Comparison of ENCODE assay signal across 10 cellular contexts in the genomic region with DNA sequence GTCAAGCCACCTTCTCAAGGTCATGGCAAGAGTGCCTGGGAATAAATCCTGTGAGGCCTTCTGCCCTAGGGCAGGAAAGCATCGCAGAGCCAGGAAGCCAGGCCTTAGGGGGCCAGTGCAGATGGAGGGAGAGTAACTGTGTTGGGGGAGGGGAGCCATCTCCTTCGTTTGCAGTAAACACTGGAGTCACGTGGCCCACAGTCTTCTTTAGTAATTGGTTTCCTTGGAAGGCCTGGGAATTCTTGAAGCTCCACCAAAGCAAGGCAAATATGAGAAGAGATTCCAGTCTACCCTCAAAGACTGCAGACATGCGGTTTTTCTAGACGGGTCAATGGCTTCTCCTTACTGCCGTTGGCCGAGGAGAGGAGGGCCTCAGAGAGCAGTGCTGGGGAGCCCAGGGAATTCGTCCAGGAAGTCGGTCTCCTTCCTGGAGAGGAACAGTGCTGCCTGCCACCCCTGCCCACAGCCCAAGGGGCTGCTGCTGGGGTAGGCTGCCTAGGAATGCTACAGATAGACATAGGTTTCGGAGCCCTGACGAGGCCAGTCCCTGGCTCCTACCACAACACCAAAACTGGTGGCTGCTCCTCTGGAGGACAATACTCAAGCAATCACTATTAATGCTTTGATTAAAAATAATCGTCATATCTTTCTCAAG. TPM values are rescaled to one million over a fixed set of nuclear protein-coding genes. Genes with fewer than 3 reads are reported as not detected.
DNase-seq lines count a peak whose midpoint lies in the region; ATAC-seq and TF ChIP-seq lines count a peak whose summit lies in the region.
"Had no signal": no experiment of that assay in that cellular context is flagged by ENCODE, and none has a peak within 500 bp of the region (broad histone marks: within the 10 kb centered on the region; RNA-seq: fewer than 3 reads in every experiment).

No MANE protein-coding gene starts in this region.

- no peak overlapping the region for H4K12ac ChIP-seq in trophoblast cell (ENCODE audit: low read depth, low read length)

- H3K27me3 ChIP-seq in trophoblast cell (ENCODE audit: insufficient read depth, low read length) = no peaks in the 10 kb centered on the region
- no peaks in the 10 kb centered on the region for H3K27me3 ChIP-seq in uterus

- H3K9me3 ChIP-seq in trophoblast cell (ENCODE audit: insufficient read depth, low read depth, low read length) (no peaks in the 10 kb centered on the region), uterus (no peaks in the 10 kb centered on the region)

- no peak for ATAC-seq in GM21515 (IDR thresholded peaks at IDR 0.05; ENCODE audit: unreplicated experiment)
- no peak for ATAC-seq in GM19455 (IDR thresholded peaks at IDR 0.05; ENCODE audit: unreplicated experiment)
- ATAC-seq: activated T-cell treated with anti-CD3 and anti-CD28 coated beads, Interleukin-2, amount 50 U/mL, for 4 hours had no signal

- peak overlapping the region; percentile 37 for H2BK120ac ChIP-seq in trophoblast cell (ENCODE audit: insufficient read depth, low read length, poor library complexity)

- H3K4me1 ChIP-seq in trophoblast cell (ENCODE audit: control insufficient read depth in 1 of 2, insufficient read depth in 2 of 2, low read length in 2 of 2) (peaks cover 40 to 51% of the 10 kb centered on the region in 2 experiments), uterus (no peaks in the 10 kb centered on the region)

- H4K8ac ChIP-seq in trophoblast cell (ENCODE audit: low read depth, low read length) = peak overlapping the region; percentile 8

- H3K36me3 ChIP-seq in trophoblast cell (ENCODE audit: control insufficient read depth in 1 of 2, insufficient read depth in 2 of 2, low read length in 2 of 2) (peaks cover 14 to 23% of the 10 kb centered on the region in 2 experiments), uterus (no peaks in the 10 kb centered on the region)

- peak overlapping the region; percentile 54 for H3K18ac ChIP-seq in trophoblast cell (ENCODE audit: low read length)

- no peak overlapping the region for H2BK12ac ChIP-seq in trophoblast cell (ENCODE audit: low read length)

- no peak overlapping the region for H3K4ac ChIP-seq in trophoblast cell (ENCODE audit: low read depth, low read length)

- no peak overlapping the region for H3K14ac ChIP-seq in trophoblast cell (ENCODE audit: low read length)

- H2AK5ac ChIP-seq in trophoblast cell (ENCODE audit: low read length) = no peak overlapping the region

- peaks cover 10% of the 10 kb centered on the region for H3K79me2 ChIP-seq in trophoblast cell (ENCODE audit: control insufficient read depth, insufficient read depth, low read length, poor library complexity)

- no peak overlapping the region for H2AFZ ChIP-seq in trophoblast cell (ENCODE audit: insufficient read depth, low read length, poor library complexity)

- no peak overlapping the region for H3K23ac ChIP-seq in trophoblast cell (ENCODE audit: low read length)

- H3K4me3 ChIP-seq in trophoblast cell (ENCODE audit: low read depth, low read length) (no peak overlapping the region), uterus (no peak overlapping the region)

- TF ChIP-seq CTCF in uterus (IDR thresholded peaks at IDR 0.05) = no peak

- H4K91ac ChIP-seq in trophoblast cell (ENCODE audit: low read depth, low read length) = peak overlapping the region; percentile 7

- no peak overlapping the region for H3K4me2 ChIP-seq in trophoblast cell (ENCODE audit: low read length)

- no CpG with 5 or more reads among the region's 12 CpGs for WGBS in trophoblast cell (ENCODE audit: extremely low coverage, insufficient coverage, insufficient read length)

- H3K79me1 ChIP-seq in trophoblast cell (ENCODE audit: low read length) = peaks cover 6% of the 10 kb centered on the region

- no peak overlapping the region for H3K9ac ChIP-seq in trophoblast cell (ENCODE audit: low read length)

- H2BK5ac ChIP-seq in trophoblast cell (ENCODE audit: low read depth, low read length, poor library complexity) = peak overlapping the region; percentile 37

- intact Hi-C loops in uterus (cut with DNase I; ENCODE audit: low total_unique reads) = no loop called here

- peak; percentile 51 for DNase-seq in COR-L47 (lab: John Stamatoyannopoulos, UW)
- peak; percentile 88 for DNase-seq in fibroblast of peridontal ligament (ENCODE audit: extremely low read depth)
- peak in 1 of 2 donors; percentile 49 for DNase-seq in trophoblast cell
- DNase-seq in uterus = no peak
- DNase-seq in NCI-H2196 (lab: John Stamatoyannopoulos, UW; ENCODE audit: unreplicated experiment) = no peak
- DNase-seq: activated T-cell treated with anti-CD3 and anti-CD28 coated beads, Interleukin-2, amount 50 U/mL, for 4 hours; NK-92 treated with Interleukin-12 subunit alpha and Interleukin-12 subunit beta, amount 100 ng/mL, for 24 hours had no signal

- H3K27ac ChIP-seq in trophoblast cell (ENCODE audit: low read depth, low read length) (peak overlapping the region; percentile 65), uterus (peak overlapping the region in 1 of 2 donors; percentile 30)

- no peak for TF ChIP-seq POLR2A in uterus (IDR thresholded peaks at IDR 0.05)

TF ChIP-seq in PFSK-1, 5 proteins besides CTCF, POLR2A, EP300 and RAD21:
- TF ChIP-seq FOXP2 (optimal IDR thresholded peaks at IDR 0.05; ENCODE audit: borderline replicate concordance, extremely low read depth, extremely low read length, insufficient read depth) (peak; percentile 78), POLR2AphosphoS5 (IDR thresholded peaks at IDR 0.05; ENCODE audit: low read depth, low read length) (no peak), TAF1 (IDR thresholded peaks at IDR 0.05; ENCODE audit: borderline replicate concordance, insufficient read depth, low read length) (no peak), SIN3A (IDR thresholded peaks at IDR 0.05; ENCODE audit: borderline replicate concordance, insufficient read depth, low read length) (no peak)
- TF ChIP-seq, protein P1, sequence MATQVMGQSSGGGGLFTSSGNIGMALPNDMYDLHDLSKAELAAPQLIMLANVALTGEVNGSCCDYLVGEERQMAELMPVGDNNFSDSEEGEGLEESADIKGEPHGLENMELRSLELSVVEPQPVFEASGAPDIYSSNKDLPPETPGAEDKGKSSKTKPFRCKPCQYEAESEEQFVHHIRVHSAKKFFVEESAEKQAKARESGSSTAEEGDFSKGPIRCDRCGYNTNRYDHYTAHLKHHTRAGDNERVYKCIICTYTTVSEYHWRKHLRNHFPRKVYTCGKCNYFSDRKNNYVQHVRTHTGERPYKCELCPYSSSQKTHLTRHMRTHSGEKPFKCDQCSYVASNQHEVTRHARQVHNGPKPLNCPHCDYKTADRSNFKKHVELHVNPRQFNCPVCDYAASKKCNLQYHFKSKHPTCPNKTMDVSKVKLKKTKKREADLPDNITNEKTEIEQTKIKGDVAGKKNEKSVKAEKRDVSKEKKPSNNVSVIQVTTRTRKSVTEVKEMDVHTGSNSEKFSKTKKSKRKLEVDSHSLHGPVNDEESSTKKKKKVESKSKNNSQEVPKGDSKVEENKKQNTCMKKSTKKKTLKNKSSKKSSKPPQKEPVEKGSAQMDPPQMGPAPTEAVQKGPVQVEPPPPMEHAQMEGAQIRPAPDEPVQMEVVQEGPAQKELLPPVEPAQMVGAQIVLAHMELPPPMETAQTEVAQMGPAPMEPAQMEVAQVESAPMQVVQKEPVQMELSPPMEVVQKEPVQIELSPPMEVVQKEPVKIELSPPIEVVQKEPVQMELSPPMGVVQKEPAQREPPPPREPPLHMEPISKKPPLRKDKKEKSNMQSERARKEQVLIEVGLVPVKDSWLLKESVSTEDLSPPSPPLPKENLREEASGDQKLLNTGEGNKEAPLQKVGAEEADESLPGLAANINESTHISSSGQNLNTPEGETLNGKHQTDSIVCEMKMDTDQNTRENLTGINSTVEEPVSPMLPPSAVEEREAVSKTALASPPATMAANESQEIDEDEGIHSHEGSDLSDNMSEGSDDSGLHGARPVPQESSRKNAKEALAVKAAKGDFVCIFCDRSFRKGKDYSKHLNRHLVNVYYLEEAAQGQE (IDR thresholded peaks at IDR 0.05; ENCODE audit: insufficient read depth in 1 of 2, low read depth in 2 of 2, low read length in 2 of 2) = no peak

RNA-seq across cellular contexts. Expression of gene ANP32A, which starts 30.6 kb away (rescaled TPM):
- polyA plus RNA-seq in PFSK-1 (2012; ENCODE audit: insufficient read length, low read depth) = 184 TPM
- polyA plus RNA-seq in trophoblast cell (2013) = 247 and 258 TPM in 2 replicates
- total RNA-seq in uterus = 100 to 1,000 TPM in 3 of 4 donors, 10 to 100 TPM in 1; 32.1 to 117 (median 105) TPM

Comparison
In these comparisons a context has a peak if more than half of its experiments do, and no peak if none do; other contexts are left out.
1. DNase-seq: peak in COR-L47 (single experiment) and fibroblast of peridontal ligament (single experiment); none in uterus (0 of 2) and NCI-H2196 (single experiment).